ENCODE assay signal across 24 cellular contexts in the genomic region with DNA sequence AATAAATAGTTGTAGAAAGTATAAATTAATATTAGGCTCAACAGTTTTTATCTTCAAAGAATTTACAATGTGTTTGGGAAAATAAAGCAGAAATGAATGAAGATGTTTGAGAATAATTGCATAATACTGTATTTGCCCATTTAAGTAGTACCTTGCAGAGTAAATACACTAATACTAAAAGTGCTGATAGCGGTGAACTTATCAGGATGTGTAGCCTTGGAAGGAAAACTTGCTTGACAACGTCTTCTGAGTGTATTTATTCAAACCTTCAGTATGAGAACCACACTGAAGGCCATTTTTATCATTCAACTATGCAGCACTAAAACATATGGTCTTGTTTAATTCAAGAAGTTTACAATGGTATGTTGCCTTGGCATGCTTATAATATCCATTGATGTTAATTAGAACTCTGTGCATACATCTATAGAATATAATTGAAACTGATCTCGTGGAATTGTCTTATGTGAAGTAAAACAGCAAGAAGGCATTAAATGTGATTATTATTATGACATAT. TPM values are rescaled to one million over a fixed set of nuclear protein-coding genes. Genes with fewer than 3 reads are reported as not detected.
"Had no signal": no experiment of that assay in that cellular context is flagged by ENCODE, and none has a peak within 500 bp of the region (broad histone marks: within the 10 kb centered on the region; RNA-seq: fewer than 3 reads in every experiment).

No MANE protein-coding gene starts in this region.

- H3K27me3 ChIP-seq: adrenal gland, heart right ventricle, neutrophil, ovary, stomach, suprapubic skin, tibial nerve had no signal

- ATAC-seq: activated CD4-positive, CD25-positive, alpha-beta regulatory T cell treated with anti-CD3 and anti-CD28 coated beads, Interleukin-2, amount 50 U/mL, for 24 hours; activated T-helper 17 cell treated with anti-CD3 and anti-CD28 coated beads, Interleukin-2, amount 50 U/mL, for 72 hours; heart right ventricle; left lobe of liver; right cardiac atrium; stimulated activated effector memory CD8-positive, alpha-beta T cell treated with anti-CD3 and anti-CD28 coated beads, Interleukin-12 subunit alpha, Interleukin-12 subunit beta, amount 100 ng/mL, for 72 hours had no signal

- H3K4me1 ChIP-seq: adrenal gland, suprapubic skin had no signal

- H3K36me3 ChIP-seq: adrenal gland, neutrophil, ovary, stomach, suprapubic skin, tibial nerve had no signal

- H3K9me3 ChIP-seq: adrenal gland, heart right ventricle, neutrophil, ovary, stomach, suprapubic skin, tibial nerve had no signal

- H3K27ac ChIP-seq: adrenal gland, coronary artery, epithelial cell of prostate, heart right ventricle, neutrophil, ovary, stomach, suprapubic skin, tibial nerve, VCaP had no signal

- FAIRE-seq: kidney, urothelium cell line had no signal

- H3K4me3 ChIP-seq: adrenal gland, coronary artery, heart right ventricle, ovary, stomach, suprapubic skin, tibial nerve had no signal

- DNase-seq: activated CD4-positive, alpha-beta memory T cell treated with anti-CD3 and anti-CD28 coated beads, Interleukin-2, amount 10 ng/mL, durations not matched to agents 7 days and 5 days; activated CD4-positive, alpha-beta T cell treated with anti-CD3 and anti-CD28 coated beads, Interleukin-2, amount 10 ng/mL, durations not matched to agents 24 days and 14 days; activated T-cell treated with anti-CD3 and anti-CD28 coated beads, Interleukin-2, amount 50 U/mL, for 24 hours; adrenal gland; cerebellar nuclear complex; heart right ventricle; kidney; midbrain; ovary; right cardiac atrium; stimulated activated CD4-positive, alpha-beta T cell treated with anti-CD3 and anti-CD28 coated beads, Interleukin-1b, Interleukin-23, amount 100 ng/mL, for 48 hours; stomach had no signal

RNA-seq across cellular contexts. Expression of gene MSRB3, which starts 41.3 kb away (rescaled TPM):
- total RNA-seq: activated CD4-positive, alpha-beta memory T cell treated with anti-CD3 and anti-CD28 coated beads, Interleukin-2, amount 10 ng/mL, durations not matched to agents 7 days and 5 days; activated CD4-positive, alpha-beta T cell treated with anti-CD3 and anti-CD28 coated beads, Interleukin-2, amount 10 ng/mL, durations not matched to agents 24 days and 14 days; activated T-helper 17 cell treated with anti-CD3 and anti-CD28 coated beads, Interleukin-2, amount 50 U/mL, for 72 hours; T-helper 2 cell treated with Interferon-gamma antibody and Interleukin-4, amounts not matched to agents 100 ng/mL and 5 ng/mL, for 36 hours had no signal
